In the genomic region with DNA sequence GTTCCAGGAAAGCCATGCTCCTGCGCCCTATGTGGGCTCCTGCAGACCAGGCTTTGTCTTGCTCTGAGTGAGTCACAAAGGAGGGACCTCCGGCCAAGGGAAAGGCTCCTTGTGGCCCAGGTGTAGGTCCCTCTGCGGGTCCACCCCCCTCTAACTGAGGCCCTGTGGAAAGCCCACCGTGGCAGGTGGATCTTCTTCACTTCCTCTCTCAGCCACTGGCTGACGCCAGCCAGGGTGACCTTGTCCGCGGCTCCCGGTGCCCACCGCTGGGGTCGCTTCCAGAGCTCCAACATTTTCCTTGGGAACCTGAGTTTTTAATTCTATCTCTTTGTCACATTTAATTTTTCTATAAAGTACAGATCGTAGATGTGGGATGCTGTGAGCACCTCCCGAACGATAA, we compare ENCODE assay signal across 23 cellular contexts. TPM values are rescaled to one million over a fixed set of nuclear protein-coding genes. Genes with fewer than 3 reads are reported as not detected.
A peak's percentile ranks its signal among the peaks of the same experiment; 100 is the strongest.
DNase-seq lines count a peak whose midpoint lies in the region; ATAC-seq and TF ChIP-seq lines count a peak whose summit lies in the region.
"Had no signal": no experiment of that assay in that cellular context is flagged by ENCODE, and none has a peak within 500 bp of the region (broad histone marks: within the 10 kb centered on the region; RNA-seq: fewer than 3 reads in every experiment).

No MANE protein-coding gene starts in this region.

- H3K27me3 ChIP-seq in Panc1 (ENCODE audit: control insufficient read depth, insufficient read depth, low read length) (peaks cover 11% of the 10 kb centered on the region), lung (ENCODE audit: control insufficient read depth, insufficient read depth) (peaks cover 4% of the 10 kb centered on the region)
- H3K27me3 ChIP-seq: BE2C; BLaER1 treated with 17β-estradiol and CSF1 and Interleukin-3, amounts not matched to agents 10 nM and 100 nM had no signal

- CTCF ChIA-PET in Panc1 (lab: Charles Lee) = no interaction called here

- H3K27ac ChIP-seq in Panc1 (ENCODE audit: low read length) = no peak overlapping the region
- no peak overlapping the region for H3K27ac ChIP-seq in lung (ENCODE audit: low read depth in 1 of 2, low read length in 1 of 2)
- H3K27ac ChIP-seq: A549; BLaER1 treated with 17β-estradiol and CSF1 and Interleukin-3, amounts not matched to agents 10 nM and 100 nM; GM23248 had no signal

- WGBS in lung, 2 donors = 92% methylated on average over 13 of the region's 13 CpGs

- TF ChIP-seq CTCF in Panc1 (IDR thresholded peaks at IDR 0.05) = no peak
- TF ChIP-seq CTCF in lung (IDR thresholded peaks at IDR 0.05; ENCODE audit: control extremely low read depth, extremely low read depth) = no peak

- H3K27ac Mint-ChIP-seq in stimulated activated memory B cell treated with anti-CD40 and anti-IgM and Interleukin-4, amounts not matched to agents 10 μg/mL and 1 μg/mL and 100 μg/mL, for 72 hours = no peak overlapping the region
- H3K27ac Mint-ChIP-seq in activated T-cell treated with anti-CD3 and anti-CD28 coated beads, Interleukin-2, amount 50 U/mL, for 24 hours = no peak overlapping the region
- H3K27ac Mint-ChIP-seq: CD14-positive monocyte; CD4-positive, alpha-beta T cell; CD8-positive, alpha-beta memory T cell; HFFc6 had no signal

- H3K4me1 ChIP-seq in Panc1 (ENCODE audit: control insufficient read depth, insufficient read depth, low read length) (no peaks in the 10 kb centered on the region), lung (ENCODE audit: control insufficient read depth in 2 of 2, insufficient read depth in 2 of 2, low read length in 2 of 2) (peaks cover 0 to 5% of the 10 kb centered on the region in 2 donors)
- H3K4me1 ChIP-seq: A549; BE2C; BLaER1 treated with 17β-estradiol and CSF1 and Interleukin-3, amounts not matched to agents 10 nM and 100 nM; HAP-1 had no signal

- no peaks in the 10 kb centered on the region for H3K27me3 Mint-ChIP-seq in stimulated activated memory B cell treated with anti-CD40 and anti-IgM and Interleukin-4, amounts not matched to agents 10 μg/mL and 1 μg/mL and 100 μg/mL, for 72 hours
- H3K27me3 Mint-ChIP-seq in activated T-cell treated with anti-CD3 and anti-CD28 coated beads, Interleukin-2, amount 50 U/mL, for 24 hours = peaks cover 7% of the 10 kb centered on the region
- H3K27me3 Mint-ChIP-seq: CD4-positive, alpha-beta T cell had no signal

- H3K4me3 ChIP-seq in Panc1 (ENCODE audit: low read depth in 2 of 2, low read length in 2 of 2) (no peak overlapping the region), lung (no peak overlapping the region)
- H3K4me3 ChIP-seq: A549; BLaER1 treated with 17β-estradiol and CSF1 and Interleukin-3, amounts not matched to agents 10 nM and 100 nM; GM12878; GM23248; HAP-1 had no signal

- ATAC-seq in Panc1 = 0 out of 2 replicates have a peak, but pooled peaks have one; percentile 15
- ATAC-seq in lung (ENCODE audit: insufficient read depth, low FRiP score) = peak; percentile 25
- peak; percentile 29 for ATAC-seq in stimulated activated memory B cell treated with anti-CD40 and anti-IgM and Interleukin-4, amounts not matched to agents 10 μg/mL and 1 μg/mL and 100 μg/mL, for 72 hours
- no peak for ATAC-seq in HG02798 (IDR thresholded peaks at IDR 0.05; ENCODE audit: poor library complexity, unreplicated experiment)
- ATAC-seq: A549, GM12878 had no signal

- no peaks in the 10 kb centered on the region for H3K9me3 Mint-ChIP-seq in stimulated activated memory B cell treated with anti-CD40 and anti-IgM and Interleukin-4, amounts not matched to agents 10 μg/mL and 1 μg/mL and 100 μg/mL, for 72 hours
- no peaks in the 10 kb centered on the region for H3K9me3 Mint-ChIP-seq in activated T-cell treated with anti-CD3 and anti-CD28 coated beads, Interleukin-2, amount 50 U/mL, for 24 hours
- H3K9me3 Mint-ChIP-seq: CD4-positive, alpha-beta T cell had no signal

- no peaks in the 10 kb centered on the region for H3K36me3 Mint-ChIP-seq in stimulated activated memory B cell treated with anti-CD40 and anti-IgM and Interleukin-4, amounts not matched to agents 10 μg/mL and 1 μg/mL and 100 μg/mL, for 72 hours
- H3K36me3 Mint-ChIP-seq in activated T-cell treated with anti-CD3 and anti-CD28 coated beads, Interleukin-2, amount 50 U/mL, for 24 hours (ENCODE audit: low read depth) = no peaks in the 10 kb centered on the region
- H3K36me3 Mint-ChIP-seq: CD14-positive monocyte; CD8-positive, alpha-beta memory T cell had no signal

- H3K4me1 Mint-ChIP-seq in stimulated activated memory B cell treated with anti-CD40 and anti-IgM and Interleukin-4, amounts not matched to agents 10 μg/mL and 1 μg/mL and 100 μg/mL, for 72 hours = no peaks in the 10 kb centered on the region
- no peaks in the 10 kb centered on the region for H3K4me1 Mint-ChIP-seq in activated T-cell treated with anti-CD3 and anti-CD28 coated beads, Interleukin-2, amount 50 U/mL, for 24 hours (ENCODE audit: low read depth)
- H3K4me1 Mint-ChIP-seq: CD14-positive monocyte; CD8-positive, alpha-beta memory T cell had no signal

- in situ Hi-C loops in Panc1 (cut with HindIII; ENCODE audit: low pct_unique_long_range_greater_than_20kb, low sequenced_read_pairs) = no loop called here

- no TSS peak for BruUV-seq in Panc1 (replicated peaks; lab: Mats Ljungman, UMichigan)

- H3K36me3 ChIP-seq in Panc1 (ENCODE audit: control insufficient read depth, insufficient read depth, low read length) = no peaks in the 10 kb centered on the region
- no peaks in the 10 kb centered on the region for H3K36me3 ChIP-seq in lung (ENCODE audit: control insufficient read depth in 2 of 2, insufficient read depth in 2 of 2, low read length in 2 of 2)
- H3K36me3 ChIP-seq: BE2C; BLaER1 treated with 17β-estradiol and CSF1 and Interleukin-3, amounts not matched to agents 10 nM and 100 nM; HAP-1 had no signal

- no peaks in the 10 kb centered on the region for H3K9me3 ChIP-seq in Panc1 (ENCODE audit: control insufficient read depth, insufficient read depth, low read depth, low read length)
- H3K9me3 ChIP-seq in lung (ENCODE audit: control insufficient read depth in 2 of 2, insufficient read depth in 1 of 2, low read length in 1 of 2) = peaks cover 0 to 2% of the 10 kb centered on the region in 2 donors
- H3K9me3 ChIP-seq: A549; BE2C; BLaER1 treated with 17β-estradiol and CSF1 and Interleukin-3, amounts not matched to agents 10 nM and 100 nM; HAP-1 had no signal

- intact Hi-C loops in Panc1 (cut with micrococcal nuclease; ENCODE audit: unreplicated experiment) = no loop called here

- POLR2A ChIA-PET in Panc1 (lab: Charles Lee) = no interaction called here

- DNase-seq in Panc1 (ENCODE audit: low read depth, low spot score) = no peak
- DNase-seq in lung (ENCODE audit: low spot score) = no peak
- no peak for DNase-seq in activated naive CD4-positive, alpha-beta T cell treated with Interleukin-2 at 50 U/mL for 16 hours
- DNase-seq in activated T-cell treated with anti-CD3 and anti-CD28 coated beads, Interleukin-2, amount 50 U/mL, for 24 hours = no peak
- DNase-seq: 8988T; ACHN; AML-193; BE2C; CD4-positive, alpha-beta T cell; CD8-positive, alpha-beta memory T cell; DMS 273 treated with DMSO at 0.1 percent for 48 hours; DMS79; EL; GDM1; GM23248; HFFc6 had no signal

- no peak overlapping the region for H3K4me3 Mint-ChIP-seq in stimulated activated memory B cell treated with anti-CD40 and anti-IgM and Interleukin-4, amounts not matched to agents 10 μg/mL and 1 μg/mL and 100 μg/mL, for 72 hours
- no peak overlapping the region for H3K4me3 Mint-ChIP-seq in activated T-cell treated with anti-CD3 and anti-CD28 coated beads, Interleukin-2, amount 50 U/mL, for 24 hours
- H3K4me3 Mint-ChIP-seq: CD14-positive monocyte; CD4-positive, alpha-beta T cell; CD8-positive, alpha-beta memory T cell; HFFc6 had no signal

RNA-seq across cellular contexts. Expression of a gene that starts 54.1 kb away (rescaled TPM):
- total RNA-seq in Panc1 (2021; ENCODE audit: unreplicated experiment) = 0.13 TPM
- polyA plus RNA-seq in Panc1 (2012; ENCODE audit: insufficient read length) = not detected
- 1 to 10 TPM; 3.9 to 5.3 TPM for total RNA-seq in lung
- polyA plus RNA-seq in lung = 1 to 10 TPM; 1.3 to 6.4 TPM
- total RNA-seq: CD4-positive, alpha-beta T cell; CD8-positive, alpha-beta memory T cell; GM23248; HFFc6 had no signal
- polyA plus RNA-seq: A549; CD14-positive monocyte; CD8-positive, alpha-beta memory T cell; GM23248 had no signal
